ENCODE assay signal across 29 cellular contexts in the genomic region with DNA sequence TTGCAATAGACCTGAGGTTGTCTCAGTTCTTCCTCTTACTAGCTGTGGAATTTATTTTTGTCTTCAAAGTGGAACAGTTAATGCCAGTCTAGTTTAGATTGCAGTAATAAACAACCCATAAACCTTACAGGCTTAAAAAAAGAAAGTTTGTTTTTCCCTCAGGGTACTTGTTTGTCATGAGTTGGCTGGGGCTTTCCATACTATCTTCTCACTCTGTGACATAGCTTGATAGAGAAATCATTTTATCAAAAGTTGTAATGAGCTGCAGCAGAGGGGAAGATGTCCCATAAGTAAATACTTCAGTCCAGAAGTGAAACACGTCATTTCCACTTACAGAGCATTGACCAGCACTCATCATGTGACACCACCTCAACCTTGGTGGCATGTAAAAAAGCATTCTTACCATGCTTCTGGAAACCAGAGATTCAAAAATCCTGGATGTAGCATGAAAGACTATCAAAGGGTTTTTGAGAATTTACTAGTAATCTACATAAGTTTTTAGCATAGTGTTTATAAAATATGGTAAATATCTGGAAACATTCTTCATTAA.
A peak's percentile ranks its signal among the peaks of the same experiment; 100 is the strongest.
DNase-seq lines count a peak whose midpoint lies in the region; ATAC-seq and TF ChIP-seq lines count a peak whose summit lies in the region.
"Had no signal": no experiment of that assay in that cellular context is flagged by ENCODE, and none has a peak within 500 bp of the region (broad histone marks: within the 10 kb centered on the region; RNA-seq: fewer than 3 reads in every experiment).

No MANE protein-coding gene starts in this region.

- CTCF ChIA-PET in IMR-90 (lab: Yijun Ruan, JAX): interaction anchor here (0.6 kb wide), 1 partner anchor 42 kb away, joined by 3 read pairs; no protein-coding TSS in a partner anchor
- CTCF ChIA-PET in mammary epithelial cell (lab: Charles Lee; ENCODE audit: low non-redundant PET): no interaction called here

- dilution Hi-C loops in IMR-90 (cut with HindIII; ENCODE audit: low sequenced_read_pairs, unreplicated experiment) (no loop called here), mammary epithelial cell (cut with HindIII; ENCODE audit: low sequenced_read_pairs) (no loop called here)

- no peak overlapping the region for H3K56ac ChIP-seq in IMR-90 (ENCODE audit: extremely low read depth, insufficient read depth, low read length)

- H3K4me1 ChIP-seq in IMR-90 (ENCODE audit: control insufficient read depth, insufficient read depth, low read length) (no peaks in the 10 kb centered on the region), adipocyte (ENCODE audit: control insufficient read depth, insufficient read depth, low read length) (peaks cover 7% of the 10 kb centered on the region), hepatocyte (ENCODE audit: insufficient read depth) (no peaks in the 10 kb centered on the region), mammary epithelial cell (ENCODE audit: insufficient read depth, low read length) (no peaks in the 10 kb centered on the region)
- H3K4me1 ChIP-seq: esophagus squamous epithelium had no signal

- DNase-seq in DMS53 treated with DMSO at 0.1 percent for 48 hours (lab: John Stamatoyannopoulos, UW; ENCODE audit: unreplicated experiment) (peak; percentile 36), IMR-90 (peak; percentile 11), adipocyte (ENCODE audit: low read depth) (peak; percentile 61), hepatocyte (ENCODE audit: low spot score) (peak; percentile 6), NCI-H1694 (lab: John Stamatoyannopoulos, UW) (no peak), HuH-7.5 (ENCODE audit: low spot score) (no peak), mammary epithelial cell (no peak)
- no peak for DNase-seq in activated T-helper 1 cell treated with anti-CD3 and anti-CD28 coated beads, Interleukin-12 subunit alpha, Interleukin-12 subunit beta, Interleukin-2, Interleukin-4 antibody, amounts not matched to agents 30 ng/mL and 10 ng/mL and 1 ng/mL, durations not matched to agents 14 hours and 24 hours and 36 hours (ENCODE audit: low spot score)
- DNase-seq: activated CD4-positive, CD25-positive, alpha-beta regulatory T cell; activated naive CD4-positive, alpha-beta T cell; activated naive CD8-positive, alpha-beta T cell treated with anti-CD3 and anti-CD28 coated beads, Interleukin-2, amount 50 U/mL, for 24 hours; activated T-cell treated with anti-CD3 and anti-CD28 coated beads, Interleukin-2, amount 50 U/mL, for 48 hours; central memory CD4-positive, alpha-beta T cell; COR-L47; DMS79; esophagus squamous epithelium; GOT3; hypothalamus; immature natural killer cell; left colon; NCI-H1694 treated with DMSO at 0.1 percent for 48 hours; NCI-H2171 treated with DMSO at 0.1 percent for 48 hours; NCI-H510A; stimulated activated naive B cell treated with anti-CD40 and anti-IgM and Interleukin-4, amounts not matched to agents 10 μg/mL and 1 μg/mL and 100 μg/mL, for 72 hours; substantia nigra; T-helper 1 cell had no signal

- no peak for TF ChIP-seq RAD21 in IMR-90 (IDR thresholded peaks at IDR 0.05; ENCODE audit: low read length)

- TF ChIP-seq CTCF in IMR-90 (conservative IDR thresholded peaks at IDR 0.05; ENCODE audit: low read depth, low read length) (no peak), hepatocyte (IDR thresholded peaks at IDR 0.05; ENCODE audit: poor library complexity) (no peak), mammary epithelial cell (conservative IDR thresholded peaks at IDR 0.05 in 1 of 2, IDR thresholded peaks at IDR 0.05 in 1 of 2; ENCODE audit: extremely low read depth in 1 of 2, insufficient read depth in 1 of 2, low read depth in 1 of 2, low read length in 2 of 2) (no peak)

- H4K8ac ChIP-seq in IMR-90 (ENCODE audit: low read depth in 2 of 2, low read length in 2 of 2): no peak overlapping the region

- no peaks in the 10 kb centered on the region for H3K79me2 ChIP-seq in hepatocyte
- H3K79me2 ChIP-seq in mammary epithelial cell (ENCODE audit: insufficient read depth, low read length): no peaks in the 10 kb centered on the region

- no peaks in the 10 kb centered on the region for H3K9me2 ChIP-seq in hepatocyte (replicated peaks; ENCODE audit: insufficient read depth)

- H3K27me3 ChIP-seq in IMR-90 (ENCODE audit: control insufficient read depth, insufficient read depth, low read length): no peaks in the 10 kb centered on the region
- H3K27me3 ChIP-seq in adipocyte (replicated peaks; ENCODE audit: control insufficient read depth, insufficient read depth, low read length): no peaks in the 10 kb centered on the region
- no peaks in the 10 kb centered on the region for H3K27me3 ChIP-seq in hepatocyte
- H3K27me3 ChIP-seq in mammary epithelial cell (ENCODE audit: insufficient read depth, low read length): no peaks in the 10 kb centered on the region
- H3K27me3 ChIP-seq: esophagus squamous epithelium had no signal

- H3K14ac ChIP-seq in IMR-90 (replicated peaks; ENCODE audit: low read depth, low read length): no peak overlapping the region

- no peaks in the 10 kb centered on the region for H3K27me3 Mint-ChIP-seq in activated T-helper 1 cell treated with anti-CD3 and anti-CD28 coated beads, Interleukin-12 subunit alpha, Interleukin-12 subunit beta, Interleukin-2, Interleukin-4 antibody, amounts not matched to agents 30 ng/mL and 10 ng/mL and 1 ng/mL, durations not matched to agents 14 hours and 24 hours and 36 hours (ENCODE audit: insufficient read depth)
- H3K27me3 Mint-ChIP-seq: activated naive CD8-positive, alpha-beta T cell treated with anti-CD3 and anti-CD28 coated beads, Interleukin-2, amount 50 U/mL, for 24 hours; natural killer cell treated with Interleukin-12 subunit alpha and Interleukin-12 subunit beta and Interleukin-15 and Interleukin-18, amount 100 ng/mL, for 72 hours; stimulated activated naive B cell treated with anti-CD40 and anti-IgM and Interleukin-4, amounts not matched to agents 10 μg/mL and 1 μg/mL and 100 μg/mL, for 72 hours; type B pancreatic cell had no signal

- H3K27ac ChIP-seq in IMR-90 (ENCODE audit: insufficient read depth, low read length) (no peak overlapping the region), hepatocyte (peak overlapping the region; percentile 31), mammary epithelial cell (ENCODE audit: insufficient read depth, low read depth, low read length) (no peak overlapping the region)
- H3K27ac ChIP-seq: C4-2B, esophagus squamous epithelium had no signal

- no peaks in the 10 kb centered on the region for H3K9me3 ChIP-seq in IMR-90 (ENCODE audit: control insufficient read depth, insufficient read depth, low read length)
- peaks cover 2% of the 10 kb centered on the region for H3K9me3 ChIP-seq in adipocyte (ENCODE audit: control insufficient read depth, low read length)
- H3K9me3 ChIP-seq in hepatocyte (ENCODE audit: low read depth): no peaks in the 10 kb centered on the region
- H3K9me3 ChIP-seq in mammary epithelial cell (replicated peaks; ENCODE audit: insufficient read depth, low read length): no peaks in the 10 kb centered on the region
- H3K9me3 ChIP-seq: esophagus squamous epithelium had no signal

- peak overlapping the region; percentile 70; the same call in 1 of the 2 replicates for H3K18ac ChIP-seq in IMR-90 (ENCODE audit: low read depth, low read length)

- intact Hi-C loops in IMR-90 (cut with micrococcal nuclease) (no loop called here), mammary epithelial cell (cut with micrococcal nuclease) (no loop called here)
- intact Hi-C loops in activated T-helper 1 cell treated with anti-CD3 and anti-CD28 coated beads, Interleukin-12 subunit alpha, Interleukin-12 subunit beta, Interleukin-2, Interleukin-4 antibody, amounts not matched to agents 30 ng/mL and 10 ng/mL and 1 ng/mL, durations not matched to agents 14 hours and 24 hours and 36 hours (cut with micrococcal nuclease): no loop called here

- H4K5ac ChIP-seq in IMR-90 (ENCODE audit: low read depth, low read length): no peak overlapping the region

- ATAC-seq in IMR-90 (ENCODE audit: low read depth): no peak
- ATAC-seq: activated naive CD8-positive, alpha-beta T cell treated with anti-CD3 and anti-CD28 coated beads, Interleukin-2, amount 50 U/mL, for 24 hours; left colon; natural killer cell treated with Interleukin-12 subunit alpha and Interleukin-12 subunit beta and Interleukin-15 and Interleukin-18, amount 100 ng/mL, for 72 hours; stimulated activated naive B cell treated with anti-CD40 and anti-IgM and Interleukin-4, amounts not matched to agents 10 μg/mL and 1 μg/mL and 100 μg/mL, for 72 hours had no signal

- POLR2A ChIA-PET in IMR-90 (lab: Charles Lee; ENCODE audit: unreplicated experiment): no interaction called here

- H4K91ac ChIP-seq in IMR-90 (ENCODE audit: insufficient read depth, low read depth, low read length): no peak overlapping the region

- H3K4me2 ChIP-seq in IMR-90 (ENCODE audit: low read depth, low read length): no peak overlapping the region
- H3K4me2 ChIP-seq in hepatocyte: peak overlapping the region; percentile 26
- no peak overlapping the region for H3K4me2 ChIP-seq in mammary epithelial cell (ENCODE audit: insufficient read depth, low read depth, low read length)

- WGBS in IMR-90 (ENCODE audit: extremely low coverage in 2 of 2, insufficient read length in 1 of 2), 2 experiments: no CpG with 5 or more reads among the region's 1 CpG
- 33% methylated on average over 1 of the region's 1 CpG for WGBS in hepatocyte (ENCODE audit: low lambda C conversion rate, missing lambda C conversion rate)
- WGBS in mammary epithelial cell (ENCODE audit: low coverage, missing lambda C conversion rate): 44% methylated on average over 1 of the region's 1 CpG

- H3K4me1 Mint-ChIP-seq in activated T-helper 1 cell treated with anti-CD3 and anti-CD28 coated beads, Interleukin-12 subunit alpha, Interleukin-12 subunit beta, Interleukin-2, Interleukin-4 antibody, amounts not matched to agents 30 ng/mL and 10 ng/mL and 1 ng/mL, durations not matched to agents 14 hours and 24 hours and 36 hours (ENCODE audit: low read depth): no peaks in the 10 kb centered on the region
- H3K4me1 Mint-ChIP-seq: activated naive CD8-positive, alpha-beta T cell treated with anti-CD3 and anti-CD28 coated beads, Interleukin-2, amount 50 U/mL, for 24 hours; immature natural killer cell; stimulated activated naive B cell treated with anti-CD40 and anti-IgM and Interleukin-4, amounts not matched to agents 10 μg/mL and 1 μg/mL and 100 μg/mL, for 72 hours had no signal

- H2AFZ ChIP-seq in IMR-90 (replicated peaks; ENCODE audit: low read length, poor library complexity) (no peak overlapping the region), hepatocyte (no peak overlapping the region), mammary epithelial cell (ENCODE audit: low read depth, low read length) (no peak overlapping the region)

- H3K79me1 ChIP-seq in IMR-90 (ENCODE audit: low read depth in 1 of 2, low read length in 2 of 2): no peaks in the 10 kb centered on the region

- H3K4me3 ChIP-seq in IMR-90 (ENCODE audit: insufficient read depth, low read depth, low read length): no peak overlapping the region
- no peak overlapping the region for H3K4me3 ChIP-seq in adipocyte (ENCODE audit: low read length)
- no peak overlapping the region for H3K4me3 ChIP-seq in hepatocyte
- H3K4me3 ChIP-seq in mammary epithelial cell (replicated peaks in 1 of 3; ENCODE audit: insufficient read depth in 1 of 3, low read depth in 2 of 3, low read length in 3 of 3): no peak overlapping the region
- H3K4me3 ChIP-seq: esophagus squamous epithelium had no signal

- H3K23ac ChIP-seq in IMR-90 (ENCODE audit: low read depth, low read length): no peak overlapping the region

- H3K36me3 ChIP-seq in IMR-90 (ENCODE audit: control insufficient read depth, insufficient read depth, low read length) (no peaks in the 10 kb centered on the region), adipocyte (ENCODE audit: control insufficient read depth, insufficient read depth, low read length, severe bottlenecking) (no peaks in the 10 kb centered on the region), hepatocyte (replicated peaks; ENCODE audit: insufficient read depth, low read depth) (no peaks in the 10 kb centered on the region), mammary epithelial cell (ENCODE audit: insufficient read depth, low read length) (no peaks in the 10 kb centered on the region)
- H3K36me3 ChIP-seq: esophagus squamous epithelium had no signal

- H2BK15ac ChIP-seq in IMR-90 (ENCODE audit: low read depth, low read length): no peak overlapping the region

- H3K4me3 Mint-ChIP-seq in activated T-helper 1 cell treated with anti-CD3 and anti-CD28 coated beads, Interleukin-12 subunit alpha, Interleukin-12 subunit beta, Interleukin-2, Interleukin-4 antibody, amounts not matched to agents 30 ng/mL and 10 ng/mL and 1 ng/mL, durations not matched to agents 14 hours and 24 hours and 36 hours: no peak overlapping the region
- H3K4me3 Mint-ChIP-seq: activated naive CD8-positive, alpha-beta T cell treated with anti-CD3 and anti-CD28 coated beads, Interleukin-2, amount 50 U/mL, for 24 hours; immature natural killer cell; natural killer cell treated with Interleukin-12 subunit alpha and Interleukin-12 subunit beta and Interleukin-15 and Interleukin-18, amount 100 ng/mL, for 72 hours; stimulated activated naive B cell treated with anti-CD40 and anti-IgM and Interleukin-4, amounts not matched to agents 10 μg/mL and 1 μg/mL and 100 μg/mL, for 72 hours; type B pancreatic cell had no signal

- H2BK20ac ChIP-seq in IMR-90 (ENCODE audit: low read depth, low read length): no peak overlapping the region

- TF ChIP-seq POLR2A in IMR-90 (IDR thresholded peaks at IDR 0.05; ENCODE audit: low read depth, low read length): no peak

- no peak overlapping the region for H3K9ac ChIP-seq in IMR-90 (ENCODE audit: low read depth, low read length)
- no peak overlapping the region for H3K9ac ChIP-seq in adipocyte (ENCODE audit: low read length)
- no peak overlapping the region for H3K9ac ChIP-seq in mammary epithelial cell (ENCODE audit: insufficient read depth, low read length)

- no peak overlapping the region for H2BK120ac ChIP-seq in IMR-90 (ENCODE audit: low read depth, low read length)

- no peaks in the 10 kb centered on the region for H3K9me3 Mint-ChIP-seq in activated T-helper 1 cell treated with anti-CD3 and anti-CD28 coated beads, Interleukin-12 subunit alpha, Interleukin-12 subunit beta, Interleukin-2, Interleukin-4 antibody, amounts not matched to agents 30 ng/mL and 10 ng/mL and 1 ng/mL, durations not matched to agents 14 hours and 24 hours and 36 hours

- in situ Hi-C loops in IMR-90 (cut with MboI; ENCODE audit: low sequenced_read_pairs) (no loop called here), mammary epithelial cell (cut with MboI; ENCODE audit: low sequenced_read_pairs in 2 of 2) (no loop called here)

- no peaks in the 10 kb centered on the region for H3K9me1 ChIP-seq in IMR-90 (ENCODE audit: insufficient read depth, low read length)

- H3K4ac ChIP-seq in IMR-90 (ENCODE audit: low read depth, low read length): no peak overlapping the region

- no peak overlapping the region for H2AK5ac ChIP-seq in IMR-90 (ENCODE audit: low read depth, low read length)

- H3K27ac Mint-ChIP-seq in activated T-helper 1 cell treated with anti-CD3 and anti-CD28 coated beads, Interleukin-12 subunit alpha, Interleukin-12 subunit beta, Interleukin-2, Interleukin-4 antibody, amounts not matched to agents 30 ng/mL and 10 ng/mL and 1 ng/mL, durations not matched to agents 14 hours and 24 hours and 36 hours: no peak overlapping the region
- H3K27ac Mint-ChIP-seq: activated naive CD8-positive, alpha-beta T cell treated with anti-CD3 and anti-CD28 coated beads, Interleukin-2, amount 50 U/mL, for 24 hours; immature natural killer cell; natural killer cell treated with Interleukin-12 subunit alpha and Interleukin-12 subunit beta and Interleukin-15 and Interleukin-18, amount 100 ng/mL, for 72 hours; stimulated activated naive B cell treated with anti-CD40 and anti-IgM and Interleukin-4, amounts not matched to agents 10 μg/mL and 1 μg/mL and 100 μg/mL, for 72 hours; type B pancreatic cell had no signal

- H3K36me3 Mint-ChIP-seq in activated T-helper 1 cell treated with anti-CD3 and anti-CD28 coated beads, Interleukin-12 subunit alpha, Interleukin-12 subunit beta, Interleukin-2, Interleukin-4 antibody, amounts not matched to agents 30 ng/mL and 10 ng/mL and 1 ng/mL, durations not matched to agents 14 hours and 24 hours and 36 hours (ENCODE audit: low read depth): no peaks in the 10 kb centered on the region
- H3K36me3 Mint-ChIP-seq: immature natural killer cell; stimulated activated naive B cell treated with anti-CD40 and anti-IgM and Interleukin-4, amounts not matched to agents 10 μg/mL and 1 μg/mL and 100 μg/mL, for 72 hours; type B pancreatic cell had no signal

- H4K20me1 ChIP-seq in IMR-90 (ENCODE audit: insufficient read depth, low read length): no peaks in the 10 kb centered on the region
- no peaks in the 10 kb centered on the region for H4K20me1 ChIP-seq in hepatocyte (ENCODE audit: insufficient read depth, poor library complexity, severe bottlenecking)
- no peaks in the 10 kb centered on the region for H4K20me1 ChIP-seq in mammary epithelial cell (ENCODE audit: insufficient read depth, low read length)

- H2BK5ac ChIP-seq in IMR-90 (ENCODE audit: low read depth, low read length, poor library complexity, severe bottlenecking): peak overlapping the region; percentile 33

- BruUV-seq in IMR-90 (replicated peaks; lab: Mats Ljungman, UMichigan) (no TSS peak), mammary epithelial cell (replicated peaks; lab: Mats Ljungman, UMichigan) (no TSS peak)

- H2AK9ac ChIP-seq in IMR-90 (replicated peaks; ENCODE audit: low read depth, low read length, poor library complexity): no peak overlapping the region

Comparison
In these comparisons a context has a peak if more than half of its experiments do, and no peak if none do; other contexts are left out.
1. DNase-seq: peak in DMS53 treated with DMSO at 0.1 percent for 48 hours (single experiment), IMR-90 (single experiment), adipocyte (single experiment) and hepatocyte (single experiment); none in activated T-helper 1 cell treated with anti-CD3 and anti-CD28 coated beads, Interleukin-12 subunit alpha, Interleukin-12 subunit beta, Interleukin-2, Interleukin-4 antibody, amounts not matched to agents 30 ng/mL and 10 ng/mL and 1 ng/mL, durations not matched to agents 14 hours and 24 hours and 36 hours (single experiment), NCI-H1694 (single experiment), HuH-7.5 (single experiment) and mammary epithelial cell (single experiment).